In genomic region chr1:225388372-225388771, GRCh38 we compare ENCODE assay signal across 22 cellular contexts. TPM values are rescaled to one million over a fixed set of nuclear protein-coding genes. Genes with fewer than 3 reads are reported as not detected.
DNase-seq lines count a peak whose midpoint lies in the region; ATAC-seq, FAIRE-seq and TF ChIP-seq lines count a peak whose summit lies in the region.
"Had no signal": no experiment of that assay in that cellular context is flagged by ENCODE, and none has a peak within 500 bp of the region (broad histone marks: within the 10 kb centered on the region; RNA-seq: fewer than 3 reads in every experiment).

No MANE protein-coding gene starts in this region.

- CTCF ChIA-PET in HepG2 (lab: Yijun Ruan, JAX; ENCODE audit: low intra/inter-chr PET ratio, low total read pairs), result no interaction called here

- intact Hi-C loops in HepG2 (cut with micrococcal nuclease; ENCODE audit: unreplicated experiment) (no loop called here), right lobe of liver (cut with DNase I) (no loop called here)

- no peaks in the 10 kb centered on the region for H4K20me1 ChIP-seq in HepG2 (ENCODE audit: insufficient read depth, low read length)

- H3K9me3 ChIP-seq in HepG2 (ENCODE audit: low read length) (no peaks in the 10 kb centered on the region), right lobe of liver (no peaks in the 10 kb centered on the region), adipocyte (ENCODE audit: control insufficient read depth, low read length) (no peaks in the 10 kb centered on the region)
- H3K9me3 ChIP-seq: A549 had no signal

- ATAC-seq in HepG2 (no peak), right lobe of liver (no peak), HG02763 (IDR thresholded peaks at IDR 0.05; ENCODE audit: unreplicated experiment) (no peak)
- ATAC-seq: A549, GM12878, GM23338, Panc1, Right ventricle myocardium inferior had no signal

- no peak for FAIRE-seq in HepG2 (lab: Jason Lieb, UNC)
- FAIRE-seq: A549, GM12878 had no signal

- no peak overlapping the region for H2AFZ ChIP-seq in HepG2 (ENCODE audit: low read length)
- H2AFZ ChIP-seq: GM23338 had no signal

- TF ChIP-seq CTCF in HepG2 (CRISPR knock-in tag; IDR thresholded peaks at IDR 0.05) (no peak), right lobe of liver (IDR thresholded peaks at IDR 0.05) (no peak), fibroblast of pulmonary artery (IDR thresholded peaks at IDR 0.05; ENCODE audit: low read length, missing control alignments) (no peak)

- no peaks in the 10 kb centered on the region for H3K79me2 ChIP-seq in HepG2 (ENCODE audit: insufficient read depth, low read length)

- 67% methylated on average over 4 of the region's 4 CpGs for WGBS in HepG2 (ENCODE audit: low lambda C conversion rate)
- 72% methylated on average over 4 of the region's 4 CpGs for WGBS in right lobe of liver (ENCODE audit: insufficient coverage, low coverage, low lambda C conversion rate, missing lambda C conversion rate)

- H3K36me3 ChIP-seq in HepG2 (replicated peaks in 1 of 2; ENCODE audit: control insufficient read depth in 1 of 2, insufficient read depth in 2 of 2, low read length in 2 of 2) (no peaks in the 10 kb centered on the region), right lobe of liver (no peaks in the 10 kb centered on the region), adipocyte (ENCODE audit: control insufficient read depth, insufficient read depth, low read length, severe bottlenecking) (no peaks in the 10 kb centered on the region)

- no peak overlapping the region for H3K27ac ChIP-seq in HepG2 (ENCODE audit: extremely low read length, insufficient read depth, low read length)
- no peak overlapping the region for H3K27ac ChIP-seq in right lobe of liver
- H3K27ac ChIP-seq: A549, HL-60, KMS-11, SK-N-MC had no signal

- in situ Hi-C loops in HepG2 (cut with HindIII; ENCODE audit: extremely low pct_ligation_motif_present, low pct_unique_long_range_greater_than_20kb), result no loop called here

- H3K4me2 ChIP-seq in HepG2 (ENCODE audit: low read depth, low read length), result no peak overlapping the region
- H3K4me2 ChIP-seq: A549, GM23338, KMS-11 had no signal

- TF ChIP-seq POLR2A in HepG2 (IDR thresholded peaks at IDR 0.05; ENCODE audit: insufficient read depth in 1 of 2, low read depth in 2 of 2, low read length in 2 of 2) (no peak), right lobe of liver (IDR thresholded peaks at IDR 0.05) (no peak)

- TF ChIP-seq EP300 in HepG2 (IDR thresholded peaks at IDR 0.05; ENCODE audit: low read depth in 2 of 2, low read length in 2 of 2) (no peak), HepG2 (CRISPR knock-in tag; IDR thresholded peaks at IDR 0.05; ENCODE audit: borderline replicate concordance) (no peak)

- H3K4me1 ChIP-seq in HepG2 (ENCODE audit: insufficient read depth, low read length) (no peaks in the 10 kb centered on the region), right lobe of liver (no peaks in the 10 kb centered on the region), adipocyte (ENCODE audit: control insufficient read depth, insufficient read depth, low read length) (peaks cover 5% of the 10 kb centered on the region)
- H3K4me1 ChIP-seq: A549 had no signal

- TF ChIP-seq RAD21 in HepG2 (CRISPR knock-in tag; IDR thresholded peaks at IDR 0.05), result no peak

- DNase-seq in HepG2 (ENCODE audit: low spot score) (no peak), right lobe of liver (no peak), adipocyte (ENCODE audit: low read depth) (peak; percentile 54), fibroblast of pulmonary artery (ENCODE audit: low read depth) (peak; percentile 39), NCI-H345 (lab: John Stamatoyannopoulos, UW) (no peak), HPDE6-E6E7 (ENCODE audit: extremely low spot score) (no peak)
- DNase-seq: CD4-positive, CD25-positive, alpha-beta regulatory T cell; DMS53; NCI-H1436; NCI-H2029 treated with DMSO at 0.1 percent for 48 hours; NCI-H2227 treated with DMSO at 0.1 percent for 48 hours; NCI-H526; NK-92 treated with Interleukin-12 subunit alpha and Interleukin-12 subunit beta, amount 100 ng/mL, for 24 hours had no signal

- BruUV-seq in HepG2 (replicated peaks; lab: Mats Ljungman, UMichigan), result no TSS peak

- POLR2A ChIA-PET in HepG2 (lab: Yijun Ruan, JAX), result no interaction called here

- H3K4me3 ChIP-seq in HepG2 (replicated peaks in 1 of 3; ENCODE audit: insufficient read depth in 1 of 3, low read depth in 2 of 3, low read length in 3 of 3) (no peak overlapping the region), right lobe of liver (no peak overlapping the region), adipocyte (ENCODE audit: low read length) (no peak overlapping the region), fibroblast of pulmonary artery (replicated peaks; ENCODE audit: low read depth, low read length) (no peak overlapping the region)
- H3K4me3 ChIP-seq: A549, GM12878, GM23338, SK-N-MC had no signal

- no peak overlapping the region for H3K9ac ChIP-seq in HepG2 (ENCODE audit: insufficient read depth, low read depth, low read length)
- no peak overlapping the region for H3K9ac ChIP-seq in adipocyte (ENCODE audit: low read length)
- H3K9ac ChIP-seq: KMS-11 had no signal

- H3K27me3 ChIP-seq in HepG2 (ENCODE audit: control insufficient read depth in 1 of 2, insufficient read depth in 2 of 2, low read length in 2 of 2) (0 out of 5 replicates have a peak, but pooled peaks cover 0 to 2% of the 10 kb centered on the region in 2 experiments), right lobe of liver (no peaks in the 10 kb centered on the region), adipocyte (replicated peaks; ENCODE audit: control insufficient read depth, insufficient read depth, low read length) (no peaks in the 10 kb centered on the region)

TF ChIP-seq in HepG2, 621 proteins besides CTCF, POLR2A, EP300 and RAD21 (continues in another document):
- no peak for TF ChIP-seq ZNF576 (CRISPR knock-in tag; IDR thresholded peaks at IDR 0.05)
- peak; percentile 35 for TF ChIP-seq ATF7 (IDR thresholded peaks at IDR 0.05)
- no peak for TF ChIP-seq ATF7 (CRISPR knock-in tag; IDR thresholded peaks at IDR 0.05)

RNA-seq across cellular contexts. Expression of gene LBR, which starts 39.5 kb away (rescaled TPM):
- 64.4 and 76.7 TPM in 2 replicates for total RNA-seq in HepG2 (2016; rRNA removed; fragmentation: Illumina TruSeq; extraction: Trizol)
- total RNA-seq in HepG2 (2016; cell fraction: cytosol; rRNA removed; fragmentation: Illumina TruSeq; extraction: Trizol; ENCODE audit: low read depth), result 5.8 and 7.2 TPM in 2 replicates
- 58.0 and 76.5 TPM in 2 replicates for total RNA-seq in HepG2 (2016; cell fraction: insoluble cytoplasmic fraction; rRNA removed; fragmentation: Illumina TruSeq; extraction: Trizol)
- 18.3 and 23.6 TPM in 2 replicates for total RNA-seq in HepG2 (2016; cell fraction: membrane; rRNA removed; fragmentation: Illumina TruSeq; extraction: Trizol)
- total RNA-seq in HepG2 (2016; cell fraction: nucleus; rRNA removed; fragmentation: Illumina TruSeq; extraction: Trizol), result 103 and 116 TPM in 2 replicates
- polyA plus RNA-seq in HepG2 (2011; rRNA removed), result 38.2 and 38.9 TPM in 2 replicates
- polyA plus RNA-seq in HepG2 (2011; cell fraction: cytosol; rRNA removed), result 25.2 and 34.9 TPM in 2 replicates
- polyA plus RNA-seq in HepG2 (2011; cell fraction: nucleus; rRNA removed), result 20.9 and 21.1 TPM in 2 replicates
- 42.0 and 46.8 TPM in 2 replicates for polyA plus RNA-seq in HepG2 (2012)
- polyA plus RNA-seq in HepG2 (2016; cell fraction: cytosol; fragmentation: Illumina TruSeq; extraction: Trizol; ENCODE audit: low read depth), result 3.8 and 4.4 TPM in 2 replicates
- 58.6 and 66.3 TPM in 2 replicates for polyA plus RNA-seq in HepG2 (2016; cell fraction: insoluble cytoplasmic fraction; fragmentation: Illumina TruSeq; extraction: Trizol; ENCODE audit: low read depth)
- 12.1 and 13.5 TPM in 2 replicates for polyA plus RNA-seq in HepG2 (2016; cell fraction: membrane; fragmentation: Illumina TruSeq; extraction: Trizol; ENCODE audit: low read depth)
- polyA plus RNA-seq in HepG2 (2016; cell fraction: nucleus; fragmentation: Illumina TruSeq; extraction: Trizol; ENCODE audit: insufficient read depth, low read depth), result 109 and 114 TPM in 2 replicates
- 59.8 and 110 TPM in 2 replicates for polyA minus RNA-seq in HepG2 (2011; rRNA and poly(A)+ RNA removed; ENCODE audit: low replicate concordance)
- 35.1 and 35.9 TPM in 2 replicates for polyA minus RNA-seq in HepG2 (2011; cell fraction: cytosol; rRNA and poly(A)+ RNA removed)
- 43.9 and 51.8 TPM in 2 replicates for polyA minus RNA-seq in HepG2 (2011; cell fraction: nucleus; rRNA and poly(A)+ RNA removed)
- 10 to 100 TPM; 21.9 to 41.8 (median 31.4) TPM for total RNA-seq in right lobe of liver

Comparison
In these comparisons a context has a peak if more than half of its experiments do, and no peak if none do; other contexts are left out.
1. DNase-seq: peak in adipocyte (single experiment) and fibroblast of pulmonary artery (single experiment); none in HepG2 (single experiment), right lobe of liver (0 of 3), NCI-H345 (single experiment) and HPDE6-E6E7 (single experiment).